In the genomic region with DNA sequence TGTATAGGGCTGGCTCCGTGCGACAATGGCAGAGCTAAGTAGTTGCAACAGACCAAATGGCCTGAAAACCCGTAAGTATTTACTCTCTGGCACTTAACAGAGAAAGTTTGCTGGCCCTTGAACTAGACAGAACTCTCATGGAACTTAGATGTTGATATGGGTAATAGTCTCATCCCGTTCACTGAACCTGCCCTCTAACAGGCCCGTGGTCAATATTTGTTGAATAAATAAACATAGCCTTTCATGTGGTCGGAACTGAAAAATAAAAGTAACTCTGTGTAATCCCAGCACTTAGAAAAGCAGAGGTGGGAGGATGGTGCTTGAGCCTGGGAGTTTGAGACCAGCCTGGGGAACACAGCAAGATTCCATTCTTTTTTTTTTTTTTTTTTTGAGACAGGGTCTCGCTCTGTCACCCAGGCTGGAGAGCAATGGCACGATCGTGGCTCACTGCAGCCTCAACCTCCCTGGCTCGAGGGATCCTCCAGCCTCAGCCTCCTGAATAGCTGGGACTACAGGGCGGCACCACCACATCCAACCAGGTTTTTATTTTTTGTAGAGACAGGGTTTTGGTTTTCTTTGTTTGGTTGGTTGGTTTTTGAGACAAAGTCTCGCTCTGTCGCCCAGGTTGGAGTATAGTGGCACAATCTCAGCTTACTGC, we compare ENCODE assay signal across 1 cellular context.
A peak's percentile ranks its signal among the peaks of the same experiment; 100 is the strongest.
TF ChIP-seq lines count a peak whose summit lies in the region.

No MANE protein-coding gene starts in this region.

TF ChIP-seq in HepG2, 621 proteins besides CTCF, POLR2A, EP300 and RAD21 (continued from another document and continues in another):
- peak; percentile 77 for TF ChIP-seq HNF4G (IDR thresholded peaks at IDR 0.05; ENCODE audit: borderline replicate concordance, low read depth, low read length)
- TF ChIP-seq HNF4G (CRISPR knock-in tag; IDR thresholded peaks at IDR 0.05; ENCODE audit: borderline replicate concordance, low read depth), result no peak
- TF ChIP-seq, protein P1, sequence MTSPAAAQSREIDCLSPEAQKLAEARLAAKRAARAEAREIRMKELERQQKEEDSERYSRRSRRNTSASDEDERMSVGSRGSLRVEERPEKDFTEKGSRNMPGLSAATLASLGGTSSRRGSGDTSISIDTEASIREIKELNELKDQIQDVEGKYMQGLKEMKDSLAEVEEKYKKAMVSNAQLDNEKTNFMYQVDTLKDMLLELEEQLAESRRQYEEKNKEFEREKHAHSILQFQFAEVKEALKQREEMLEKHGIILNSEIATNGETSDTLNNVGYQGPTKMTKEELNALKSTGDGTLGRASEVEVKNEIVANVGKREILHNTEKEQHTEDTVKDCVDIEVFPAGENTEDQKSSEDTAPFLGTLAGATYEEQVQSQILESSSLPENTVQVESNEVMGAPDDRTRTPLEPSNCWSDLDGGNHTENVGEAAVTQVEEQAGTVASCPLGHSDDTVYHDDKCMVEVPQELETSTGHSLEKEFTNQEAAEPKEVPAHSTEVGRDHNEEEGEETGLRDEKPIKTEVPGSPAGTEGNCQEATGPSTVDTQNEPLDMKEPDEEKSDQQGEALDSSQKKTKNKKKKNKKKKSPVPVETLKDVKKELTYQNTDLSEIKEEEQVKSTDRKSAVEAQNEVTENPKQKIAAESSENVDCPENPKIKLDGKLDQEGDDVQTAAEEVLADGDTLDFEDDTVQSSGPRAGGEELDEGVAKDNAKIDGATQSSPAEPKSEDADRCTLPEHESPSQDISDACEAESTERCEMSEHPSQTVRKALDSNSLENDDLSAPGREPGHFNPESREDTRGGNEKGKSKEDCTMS (CRISPR knock-in tag; conservative IDR thresholded peaks at IDR 0.05), result no peak
- TF ChIP-seq, protein P2, sequence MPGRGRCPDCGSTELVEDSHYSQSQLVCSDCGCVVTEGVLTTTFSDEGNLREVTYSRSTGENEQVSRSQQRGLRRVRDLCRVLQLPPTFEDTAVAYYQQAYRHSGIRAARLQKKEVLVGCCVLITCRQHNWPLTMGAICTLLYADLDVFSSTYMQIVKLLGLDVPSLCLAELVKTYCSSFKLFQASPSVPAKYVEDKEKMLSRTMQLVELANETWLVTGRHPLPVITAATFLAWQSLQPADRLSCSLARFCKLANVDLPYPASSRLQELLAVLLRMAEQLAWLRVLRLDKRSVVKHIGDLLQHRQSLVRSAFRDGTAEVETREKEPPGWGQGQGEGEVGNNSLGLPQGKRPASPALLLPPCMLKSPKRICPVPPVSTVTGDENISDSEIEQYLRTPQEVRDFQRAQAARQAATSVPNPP (CRISPR knock-in tag; IDR thresholded peaks at IDR 0.05), result peak; percentile 61; the same call in 1 of the 2 replicates
- no peak for TF ChIP-seq CENPX (CRISPR knock-in tag; IDR thresholded peaks at IDR 0.05)
- TF ChIP-seq ARNT2 (CRISPR knock-in tag; IDR thresholded peaks at IDR 0.05; ENCODE audit: low read depth), result no peak
- TF ChIP-seq TOE1 (CRISPR knock-in tag; IDR thresholded peaks at IDR 0.05), result peak; percentile 87; the same call in 1 of the 2 replicates
- TF ChIP-seq, protein P3, sequence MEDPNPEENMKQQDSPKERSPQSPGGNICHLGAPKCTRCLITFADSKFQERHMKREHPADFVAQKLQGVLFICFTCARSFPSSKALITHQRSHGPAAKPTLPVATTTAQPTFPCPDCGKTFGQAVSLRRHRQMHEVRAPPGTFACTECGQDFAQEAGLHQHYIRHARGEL (CRISPR knock-in tag; IDR thresholded peaks at IDR 0.05), result no peak
- peak; percentile 61; the same call in 1 of the 2 replicates for TF ChIP-seq ZNF589 (CRISPR knock-in tag; conservative IDR thresholded peaks at IDR 0.05)
- TF ChIP-seq SIX4 (CRISPR knock-in tag; IDR thresholded peaks at IDR 0.05), result peak; percentile 67
- peak; percentile 95 for TF ChIP-seq MIXL1 (CRISPR knock-in tag; IDR thresholded peaks at IDR 0.05)
- TF ChIP-seq CENPT (CRISPR knock-in tag; IDR thresholded peaks at IDR 0.05; ENCODE audit: low read depth), result no peak
- TF ChIP-seq ZFP1 (CRISPR knock-in tag; IDR thresholded peaks at IDR 0.05), result peak; percentile 83
- TF ChIP-seq, protein P4, sequence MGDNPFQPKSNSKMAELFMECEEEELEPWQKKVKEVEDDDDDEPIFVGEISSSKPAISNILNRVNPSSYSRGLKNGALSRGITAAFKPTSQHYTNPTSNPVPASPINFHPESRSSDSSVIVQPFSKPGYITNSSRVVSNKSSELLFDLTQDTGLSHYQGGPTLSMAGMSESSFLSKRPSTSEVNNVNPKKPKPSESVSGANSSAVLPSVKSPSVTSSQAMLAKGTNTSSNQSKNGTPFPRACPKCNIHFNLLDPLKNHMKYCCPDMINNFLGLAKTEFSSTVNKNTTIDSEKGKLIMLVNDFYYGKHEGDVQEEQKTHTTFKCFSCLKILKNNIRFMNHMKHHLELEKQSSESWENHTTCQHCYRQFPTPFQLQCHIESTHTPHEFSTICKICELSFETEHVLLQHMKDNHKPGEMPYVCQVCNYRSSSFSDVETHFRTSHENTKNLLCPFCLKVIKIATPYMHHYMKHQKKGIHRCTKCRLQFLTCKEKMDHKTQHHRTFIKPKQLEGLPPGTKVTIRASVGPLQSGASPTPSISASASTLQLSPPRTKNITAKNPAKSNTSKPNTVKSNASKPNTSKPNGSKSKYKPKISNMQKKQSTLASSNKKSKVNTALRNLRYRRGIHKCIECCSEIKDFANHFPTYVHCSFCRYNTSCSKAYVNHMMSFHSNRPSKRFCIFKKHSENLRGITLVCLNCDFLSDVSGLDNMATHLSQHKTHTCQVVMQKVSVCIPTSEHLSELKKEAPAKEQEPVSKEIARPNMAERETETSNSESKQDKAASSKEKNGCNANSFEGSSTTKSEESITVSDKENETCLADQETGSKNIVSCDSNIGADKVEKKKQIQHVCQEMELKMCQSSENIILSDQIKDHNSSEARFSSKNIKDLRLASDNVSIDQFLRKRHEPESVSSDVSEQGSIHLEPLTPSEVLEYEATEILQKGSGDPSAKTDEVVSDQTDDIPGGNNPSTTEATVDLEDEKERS (CRISPR knock-in tag; IDR thresholded peaks at IDR 0.05), result peak; percentile 69; the same call in 1 of the 2 replicates
- TF ChIP-seq ZNF792 (CRISPR knock-in tag; IDR thresholded peaks at IDR 0.05), result no peak; the same call in none of the 2 replicates
- TF ChIP-seq, protein P5, sequence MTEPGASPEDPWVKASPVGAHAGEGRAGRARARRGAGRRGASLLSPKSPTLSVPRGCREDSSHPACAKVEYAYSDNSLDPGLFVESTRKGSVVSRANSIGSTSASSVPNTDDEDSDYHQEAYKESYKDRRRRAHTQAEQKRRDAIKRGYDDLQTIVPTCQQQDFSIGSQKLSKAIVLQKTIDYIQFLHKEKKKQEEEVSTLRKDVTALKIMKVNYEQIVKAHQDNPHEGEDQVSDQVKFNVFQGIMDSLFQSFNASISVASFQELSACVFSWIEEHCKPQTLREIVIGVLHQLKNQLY (CRISPR knock-in tag; IDR thresholded peaks at IDR 0.05), result peak; percentile 86; the same call in 1 of the 2 replicates
- no peak for TF ChIP-seq ZNF253 (CRISPR knock-in tag; IDR thresholded peaks at IDR 0.05; ENCODE audit: borderline replicate concordance)
- TF ChIP-seq ATF7-NPFF (CRISPR knock-in tag; IDR thresholded peaks at IDR 0.05; ENCODE audit: low read depth), result no peak
- no peak for TF ChIP-seq ZNF329 (CRISPR knock-in tag; IDR thresholded peaks at IDR 0.05; ENCODE audit: low read depth)
- TF ChIP-seq, protein P6, sequence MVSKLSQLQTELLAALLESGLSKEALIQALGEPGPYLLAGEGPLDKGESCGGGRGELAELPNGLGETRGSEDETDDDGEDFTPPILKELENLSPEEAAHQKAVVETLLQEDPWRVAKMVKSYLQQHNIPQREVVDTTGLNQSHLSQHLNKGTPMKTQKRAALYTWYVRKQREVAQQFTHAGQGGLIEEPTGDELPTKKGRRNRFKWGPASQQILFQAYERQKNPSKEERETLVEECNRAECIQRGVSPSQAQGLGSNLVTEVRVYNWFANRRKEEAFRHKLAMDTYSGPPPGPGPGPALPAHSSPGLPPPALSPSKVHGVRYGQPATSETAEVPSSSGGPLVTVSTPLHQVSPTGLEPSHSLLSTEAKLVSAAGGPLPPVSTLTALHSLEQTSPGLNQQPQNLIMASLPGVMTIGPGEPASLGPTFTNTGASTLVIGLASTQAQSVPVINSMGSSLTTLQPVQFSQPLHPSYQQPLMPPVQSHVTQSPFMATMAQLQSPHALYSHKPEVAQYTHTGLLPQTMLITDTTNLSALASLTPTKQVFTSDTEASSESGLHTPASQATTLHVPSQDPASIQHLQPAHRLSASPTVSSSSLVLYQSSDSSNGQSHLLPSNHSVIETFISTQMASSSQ (IDR thresholded peaks at IDR 0.05; ENCODE audit: low read depth), result peak; percentile 66; the same call in 1 of the 2 replicates
- TF ChIP-seq, protein P6 (CRISPR knock-in tag; IDR thresholded peaks at IDR 0.05; ENCODE audit: borderline replicate concordance), result peak; percentile 92
- peak; percentile 45; the same call in 1 of the 2 replicates for TF ChIP-seq YEATS4 (CRISPR knock-in tag; IDR thresholded peaks at IDR 0.05; ENCODE audit: borderline replicate concordance)
- TF ChIP-seq, protein P7, sequence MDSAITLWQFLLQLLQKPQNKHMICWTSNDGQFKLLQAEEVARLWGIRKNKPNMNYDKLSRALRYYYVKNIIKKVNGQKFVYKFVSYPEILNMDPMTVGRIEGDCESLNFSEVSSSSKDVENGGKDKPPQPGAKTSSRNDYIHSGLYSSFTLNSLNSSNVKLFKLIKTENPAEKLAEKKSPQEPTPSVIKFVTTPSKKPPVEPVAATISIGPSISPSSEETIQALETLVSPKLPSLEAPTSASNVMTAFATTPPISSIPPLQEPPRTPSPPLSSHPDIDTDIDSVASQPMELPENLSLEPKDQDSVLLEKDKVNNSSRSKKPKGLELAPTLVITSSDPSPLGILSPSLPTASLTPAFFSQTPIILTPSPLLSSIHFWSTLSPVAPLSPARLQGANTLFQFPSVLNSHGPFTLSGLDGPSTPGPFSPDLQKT (CRISPR knock-in tag; IDR thresholded peaks at IDR 0.05; ENCODE audit: borderline replicate concordance), result no peak
- TF ChIP-seq, protein P8, sequence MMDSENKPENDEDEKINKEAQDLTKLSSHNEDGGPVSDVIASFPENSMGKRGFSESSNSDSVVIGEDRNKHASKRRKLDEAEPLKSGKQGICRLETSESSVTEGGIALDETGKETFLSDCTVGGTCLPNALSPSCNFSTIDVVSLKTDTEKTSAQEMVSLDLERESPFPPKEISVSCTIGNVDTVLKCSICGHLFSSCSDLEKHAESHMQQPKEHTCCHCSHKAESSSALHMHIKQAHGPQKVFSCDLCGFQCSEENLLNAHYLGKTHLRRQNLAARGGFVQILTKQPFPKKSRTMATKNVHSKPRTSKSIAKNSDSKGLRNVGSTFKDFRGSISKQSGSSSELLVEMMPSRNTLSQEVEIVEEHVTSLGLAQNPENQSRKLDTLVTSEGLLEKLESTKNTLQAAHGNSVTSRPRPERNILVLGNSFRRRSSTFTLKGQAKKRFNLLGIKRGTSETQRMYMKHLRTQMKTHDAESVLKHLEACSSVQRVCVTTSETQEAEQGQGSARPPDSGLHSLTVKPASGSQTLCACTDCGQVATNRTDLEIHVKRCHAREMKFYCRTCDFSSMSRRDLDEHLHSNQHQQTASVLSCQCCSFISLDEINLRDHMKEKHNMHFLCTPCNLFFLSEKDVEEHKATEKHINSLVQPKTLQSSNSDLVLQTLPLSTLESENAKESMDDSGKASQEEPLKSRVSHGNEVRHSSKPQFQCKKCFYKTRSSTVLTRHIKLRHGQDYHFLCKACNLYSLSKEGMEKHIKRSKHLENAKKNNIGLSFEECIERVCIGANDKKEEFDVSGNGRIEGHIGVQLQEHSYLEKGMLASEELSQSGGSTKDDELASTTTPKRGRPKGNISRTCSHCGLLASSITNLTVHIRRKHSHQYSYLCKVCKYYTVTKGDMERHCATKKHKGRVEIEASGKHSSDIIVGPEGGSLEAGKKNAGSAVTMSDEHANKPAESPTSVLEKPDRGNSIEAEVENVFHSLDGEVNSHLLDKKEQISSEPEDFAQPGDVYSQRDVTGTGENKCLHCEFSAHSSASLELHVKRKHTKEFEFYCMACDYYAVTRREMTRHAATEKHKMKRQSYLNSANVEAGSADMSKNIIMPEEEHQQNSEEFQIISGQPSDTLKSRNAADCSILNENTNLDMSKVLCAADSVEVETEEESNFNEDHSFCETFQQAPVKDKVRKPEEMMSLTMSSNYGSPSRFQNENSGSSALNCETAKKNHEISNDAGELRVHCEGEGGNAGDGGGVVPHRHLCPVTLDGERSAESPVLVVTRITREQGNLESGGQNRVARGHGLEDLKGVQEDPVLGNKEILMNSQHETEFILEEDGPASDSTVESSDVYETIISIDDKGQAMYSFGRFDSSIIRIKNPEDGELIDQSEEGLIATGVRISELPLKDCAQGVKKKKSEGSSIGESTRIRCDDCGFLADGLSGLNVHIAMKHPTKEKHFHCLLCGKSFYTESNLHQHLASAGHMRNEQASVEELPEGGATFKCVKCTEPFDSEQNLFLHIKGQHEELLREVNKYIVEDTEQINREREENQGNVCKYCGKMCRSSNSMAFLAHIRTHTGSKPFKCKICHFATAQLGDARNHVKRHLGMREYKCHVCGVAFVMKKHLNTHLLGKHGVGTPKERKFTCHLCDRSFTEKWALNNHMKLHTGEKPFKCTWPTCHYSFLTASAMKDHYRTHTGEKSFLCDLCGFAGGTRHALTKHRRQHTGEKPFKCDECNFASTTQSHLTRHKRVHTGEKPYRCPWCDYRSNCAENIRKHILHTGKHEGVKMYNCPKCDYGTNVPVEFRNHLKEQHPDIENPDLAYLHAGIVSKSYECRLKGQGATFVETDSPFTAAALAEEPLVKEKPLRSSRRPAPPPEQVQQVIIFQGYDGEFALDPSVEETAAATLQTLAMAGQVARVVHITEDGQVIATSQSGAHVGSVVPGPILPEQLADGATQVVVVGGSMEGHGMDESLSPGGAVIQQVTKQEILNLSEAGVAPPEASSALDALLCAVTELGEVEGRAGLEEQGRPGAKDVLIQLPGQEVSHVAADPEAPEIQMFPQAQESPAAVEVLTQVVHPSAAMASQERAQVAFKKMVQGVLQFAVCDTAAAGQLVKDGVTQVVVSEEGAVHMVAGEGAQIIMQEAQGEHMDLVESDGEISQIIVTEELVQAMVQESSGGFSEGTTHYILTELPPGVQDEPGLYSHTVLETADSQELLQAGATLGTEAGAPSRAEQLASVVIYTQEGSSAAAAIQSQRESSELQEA (CRISPR knock-in tag; IDR thresholded peaks at IDR 0.05; ENCODE audit: not compliant biosample characterization), result no peak
- no peak for TF ChIP-seq ZNF546 (CRISPR knock-in tag; conservative IDR thresholded peaks at IDR 0.05)
- TF ChIP-seq, protein P9, sequence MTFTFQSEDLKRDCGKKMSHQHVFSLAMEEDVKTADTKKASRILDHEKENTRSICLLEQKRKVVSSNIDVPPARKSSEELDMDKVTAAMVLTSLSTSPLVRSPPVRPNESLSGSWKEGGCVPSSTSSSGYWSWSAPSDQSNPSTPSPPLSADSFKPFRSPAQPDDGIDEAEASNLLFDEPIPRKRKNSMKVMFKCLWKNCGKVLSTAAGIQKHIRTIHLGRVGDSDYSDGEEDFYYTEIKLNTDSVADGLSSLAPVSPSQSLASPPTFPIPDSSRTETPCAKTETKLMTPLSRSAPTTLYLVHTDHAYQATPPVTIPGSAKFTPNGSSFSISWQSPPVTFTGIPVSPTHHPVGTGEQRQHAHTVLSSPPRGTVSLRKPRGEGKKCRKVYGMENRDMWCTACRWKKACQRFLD (CRISPR knock-in tag; IDR thresholded peaks at IDR 0.05; ENCODE audit: borderline replicate concordance), result no peak
